ENCODE assay signal across 8 cellular contexts in the genomic region with DNA sequence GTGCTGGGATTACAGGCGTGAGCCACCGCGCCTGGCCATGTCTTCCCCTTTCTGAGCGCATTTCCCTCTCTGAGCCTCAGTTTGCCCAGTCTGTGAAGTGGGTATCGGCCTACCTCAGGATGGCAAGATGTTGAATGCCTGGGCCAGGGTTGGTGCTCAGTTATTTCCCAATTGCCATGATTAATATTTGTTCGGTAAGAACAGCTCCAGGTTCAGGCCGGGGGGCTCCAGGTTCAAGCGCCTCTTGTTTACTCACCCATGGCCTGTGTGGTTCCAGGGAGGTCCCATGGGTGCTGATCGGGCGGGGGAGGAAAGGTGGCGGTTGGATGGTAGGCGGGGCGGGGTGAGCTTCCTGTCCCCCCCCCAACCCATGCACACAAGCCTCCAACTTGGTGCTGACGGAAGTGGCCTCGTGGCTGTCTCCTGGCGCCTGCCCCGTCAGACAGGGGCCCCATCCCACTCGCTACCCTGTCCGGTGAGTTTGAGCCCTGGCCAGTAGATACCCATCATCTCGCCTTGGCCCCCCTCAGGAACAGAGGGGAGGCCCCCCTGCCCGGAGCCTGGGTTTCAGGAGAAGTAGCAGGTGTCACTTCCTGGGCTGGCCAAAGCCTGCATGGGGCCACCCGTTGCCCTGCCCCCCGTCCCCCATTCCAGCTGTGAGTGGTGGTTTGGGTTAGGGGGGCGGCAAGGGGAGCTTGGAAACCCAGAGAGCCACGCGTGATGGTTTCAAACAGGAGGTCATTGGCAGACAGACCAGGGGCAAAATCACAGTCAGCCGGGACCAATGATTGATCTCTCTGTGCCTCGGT. TPM values are rescaled to one million over a fixed set of nuclear protein-coding genes. Genes with fewer than 3 reads are reported as not detected.
DNase-seq lines count a peak whose midpoint lies in the region; ATAC-seq, FAIRE-seq and TF ChIP-seq lines count a peak whose summit lies in the region.

A gene with protein sequence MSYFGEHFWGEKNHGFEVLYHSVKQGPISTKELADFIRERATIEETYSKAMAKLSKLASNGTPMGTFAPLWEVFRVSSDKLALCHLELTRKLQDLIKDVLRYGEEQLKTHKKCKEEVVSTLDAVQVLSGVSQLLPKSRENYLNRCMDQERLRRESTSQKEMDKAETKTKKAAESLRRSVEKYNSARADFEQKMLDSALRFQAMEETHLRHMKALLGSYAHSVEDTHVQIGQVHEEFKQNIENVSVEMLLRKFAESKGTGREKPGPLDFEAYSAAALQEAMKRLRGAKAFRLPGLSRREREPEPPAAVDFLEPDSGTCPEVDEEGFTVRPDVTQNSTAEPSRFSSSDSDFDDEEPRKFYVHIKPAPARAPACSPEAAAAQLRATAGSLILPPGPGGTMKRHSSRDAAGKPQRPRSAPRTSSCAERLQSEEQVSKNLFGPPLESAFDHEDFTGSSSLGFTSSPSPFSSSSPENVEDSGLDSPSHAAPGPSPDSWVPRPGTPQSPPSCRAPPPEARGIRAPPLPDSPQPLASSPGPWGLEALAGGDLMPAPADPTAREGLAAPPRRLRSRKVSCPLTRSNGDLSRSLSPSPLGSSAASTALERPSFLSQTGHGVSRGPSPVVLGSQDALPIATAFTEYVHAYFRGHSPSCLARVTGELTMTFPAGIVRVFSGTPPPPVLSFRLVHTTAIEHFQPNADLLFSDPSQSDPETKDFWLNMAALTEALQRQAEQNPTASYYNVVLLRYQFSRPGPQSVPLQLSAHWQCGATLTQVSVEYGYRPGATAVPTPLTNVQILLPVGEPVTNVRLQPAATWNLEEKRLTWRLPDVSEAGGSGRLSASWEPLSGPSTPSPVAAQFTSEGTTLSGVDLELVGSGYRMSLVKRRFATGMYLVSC (plus strand): TSS at position 375 of the 809 bp plus-strand sequence. CDS start 3,688 bp downstream, outside the sequence.

- H3K27me3 ChIP-seq in Karpas-422 (ENCODE audit: low read length) (no peaks in the 10 kb centered on the region), esophagus muscularis mucosa (no peaks in the 10 kb centered on the region)

- 63% methylated on average over 22 of the region's 28 CpGs for WGBS in esophagus muscularis mucosa

- peak; percentile 71 for ATAC-seq in activated CD8-positive, alpha-beta T cell treated with anti-CD3 and anti-CD28 coated beads, Interleukin-2, amount 10 ng/mL, durations not matched to agents 7 days and 5 days

- peak within 1 kb of the TSS; percentile 96 for H3K27ac Mint-ChIP-seq in activated CD8-positive, alpha-beta T cell treated with anti-CD3 and anti-CD28 coated beads, Interleukin-2, amount 10 ng/mL, durations not matched to agents 7 days and 5 days

- H2AFZ ChIP-seq in Karpas-422 (ENCODE audit: low read length) = peak within 1 kb of the TSS; percentile 73; the same call in 1 of the 2 replicates

- CTCF ChIA-PET in activated CD8-positive, alpha-beta T cell treated with anti-CD3 and anti-CD28 coated beads, Interleukin-2, amount 10 ng/mL, durations not matched to agents 7 days and 5 days (lab: Charles Lee) = interaction anchor here (0.9 to 4.0 kb wide), 8 partner anchors 10 to 255 kb away, joined by 3 to 12 read pairs (median 4); a partner anchor contains a TSS

- TF ChIP-seq EP300 in esophagus muscularis mucosa (IDR thresholded peaks at IDR 0.05) = no peak

- intact Hi-C loops in esophagus muscularis mucosa (cut with DNase I) = no loop called here

- peaks cover 32% of the 10 kb centered on the region for H3K36me3 Mint-ChIP-seq in activated CD8-positive, alpha-beta T cell treated with anti-CD3 and anti-CD28 coated beads, Interleukin-2, amount 10 ng/mL, durations not matched to agents 7 days and 5 days (ENCODE audit: low read depth)

- no peaks in the 10 kb centered on the region for H3K9me2 ChIP-seq in Karpas-422 (replicated peaks; ENCODE audit: insufficient read depth, low read length)

- H3K4me3 ChIP-seq in Karpas-422 (ENCODE audit: low read length) (peak within 1 kb of the TSS; percentile 86), esophagus muscularis mucosa (peak within 1 kb of the TSS; percentile 5 to 39 (median 10))

- no peaks in the 10 kb centered on the region for H3K9me3 ChIP-seq in Karpas-422 (ENCODE audit: low read length)
- H3K9me3 ChIP-seq in esophagus muscularis mucosa = no peaks in the 10 kb centered on the region

- POLR2A ChIA-PET in activated CD8-positive, alpha-beta T cell treated with anti-CD3 and anti-CD28 coated beads, Interleukin-2, amount 10 ng/mL, durations not matched to agents 7 days and 5 days (lab: Charles Lee) = interaction anchor here (0.6 to 1.8 kb wide), 9 partner anchors 10 to 182 kb away, joined by 3 to 9 read pairs (median 5); a partner anchor contains a TSS

- H3K36me3 ChIP-seq in Karpas-422 (ENCODE audit: insufficient read depth, low read length) (0 out of 2 replicates have a peak, but pooled peaks cover 2% of the 10 kb centered on the region), esophagus muscularis mucosa (no peaks in the 10 kb centered on the region)

- H3K4me1 ChIP-seq in Karpas-422 (ENCODE audit: low read length) = peaks cover 70% of the 10 kb centered on the region
- peaks cover 11 to 19% (median 15%) of the 10 kb centered on the region in 4 donors for H3K4me1 ChIP-seq in esophagus muscularis mucosa

- H3K9me3 Mint-ChIP-seq in activated CD8-positive, alpha-beta T cell treated with anti-CD3 and anti-CD28 coated beads, Interleukin-2, amount 10 ng/mL, durations not matched to agents 7 days and 5 days (ENCODE audit: insufficient read depth) = no peaks in the 10 kb centered on the region

- H3K27ac ChIP-seq in Karpas-422 (ENCODE audit: low read length) (peak within 1 kb of the TSS; percentile 87), esophagus muscularis mucosa (replicated peaks in 1 of 4) (peak within 1 kb of the TSS in 1 of 4 donors; percentile 23)

- peak within 1 kb of the TSS; percentile 91 for H3K4me2 ChIP-seq in Karpas-422 (ENCODE audit: low read depth, low read length, poor library complexity, severe bottlenecking)

- no peaks in the 10 kb centered on the region for H3K27me3 Mint-ChIP-seq in activated CD8-positive, alpha-beta T cell treated with anti-CD3 and anti-CD28 coated beads, Interleukin-2, amount 10 ng/mL, durations not matched to agents 7 days and 5 days (ENCODE audit: low read depth)

- peak within 1 kb of the TSS; percentile 83 for H3K9ac ChIP-seq in Karpas-422 (ENCODE audit: low read length)

- peak; percentile 70 for TF ChIP-seq POLR2A in GM18526 (IDR thresholded peaks at IDR 0.05; ENCODE audit: extremely low read depth, insufficient read length)
- TF ChIP-seq POLR2A in esophagus muscularis mucosa (IDR thresholded peaks at IDR 0.05; ENCODE audit: low read depth) = no peak

- peaks cover 72% of the 10 kb centered on the region for H3K4me1 Mint-ChIP-seq in activated CD8-positive, alpha-beta T cell treated with anti-CD3 and anti-CD28 coated beads, Interleukin-2, amount 10 ng/mL, durations not matched to agents 7 days and 5 days (ENCODE audit: low read depth)

- DNase-seq in Karpas-422 = peak; percentile 94
- peak; percentile 94 for DNase-seq in activated CD8-positive, alpha-beta T cell treated with anti-CD3 and anti-CD28 coated beads, Interleukin-2, amount 10 ng/mL, durations not matched to agents 7 days and 5 days
- no peak for DNase-seq in esophagus muscularis mucosa (ENCODE audit: extremely low spot score)
- DNase-seq in stimulated activated CD4-positive, alpha-beta T cell treated with anti-CD3 and anti-CD28 coated beads, Interleukin-4, amount 100 ng/mL, for 1 hour = peak; percentile 82
- no peak for DNase-seq in NCI-H524 (lab: John Stamatoyannopoulos, UW)
- no peak for DNase-seq in NCI-H2107 (lab: John Stamatoyannopoulos, UW)
- no peak for DNase-seq in D721Med (ENCODE audit: insufficient read length, low spot score)

- FAIRE-seq in D721Med (lab: Jason Lieb, UNC) = no peak

- peaks cover 12% of the 10 kb centered on the region for H3K79me2 ChIP-seq in Karpas-422 (ENCODE audit: low read length)

- TF ChIP-seq CTCF in esophagus muscularis mucosa (IDR thresholded peaks at IDR 0.05) = no peak
- no peak for TF ChIP-seq CTCF in D721Med (IDR thresholded peaks at IDR 0.05; ENCODE audit: insufficient read depth, missing control alignments)

- peak within 1 kb of the TSS; percentile 94 for H3K4me3 Mint-ChIP-seq in activated CD8-positive, alpha-beta T cell treated with anti-CD3 and anti-CD28 coated beads, Interleukin-2, amount 10 ng/mL, durations not matched to agents 7 days and 5 days

- H4K20me1 ChIP-seq in Karpas-422 (ENCODE audit: insufficient read depth, low read depth, low read length) = no peaks in the 10 kb centered on the region; the same call in 1 of the 2 replicates

RNA-seq across cellular contexts. Expression of the gene that starts here (rescaled TPM):
- total RNA-seq in Karpas-422 (2014; rRNA removed; shearing (Covaris generic); ENCODE audit: low replicate concordance) = 16.6 and 40.4 TPM in 2 replicates
- total RNA-seq in activated CD8-positive, alpha-beta T cell treated with anti-CD3 and anti-CD28 coated beads, Interleukin-2, amount 10 ng/mL, durations not matched to agents 7 days and 5 days = 10 to 100 TPM; 55.0 to 58.1 TPM
- total RNA-seq in esophagus muscularis mucosa = 1 to 10 TPM; 1.6 to 2.9 (median 1.9) TPM

Comparison
In these comparisons a context has a peak if more than half of its experiments do, and no peak if none do; other contexts are left out.
1. DNase-seq: peak in Karpas-422 (single experiment), activated CD8-positive, alpha-beta T cell treated with anti-CD3 and anti-CD28 coated beads, Interleukin-2, amount 10 ng/mL, durations not matched to agents 7 days and 5 days (single experiment) and stimulated activated CD4-positive, alpha-beta T cell treated with anti-CD3 and anti-CD28 coated beads, Interleukin-4, amount 100 ng/mL, for 1 hour (single experiment); none in esophagus muscularis mucosa (single experiment), NCI-H524 (0 of 2), NCI-H2107 (single experiment) and D721Med (single experiment).